15 cellular contexts compared by ENCODE assay signal in genomic region chr5:10655041-10655685, GRCh38.
DNase-seq lines count a peak whose midpoint lies in the region; ATAC-seq, FAIRE-seq and TF ChIP-seq lines count a peak whose summit lies in the region.
"Had no signal": no experiment of that assay in that cellular context is flagged by ENCODE, and none has a peak within 500 bp of the region (broad histone marks: within the 10 kb centered on the region; RNA-seq: fewer than 3 reads in every experiment).

No MANE protein-coding gene starts in this region.

- H3K27ac ChIP-seq in RWPE2 (ENCODE audit: poor library complexity, severe bottlenecking) = peak overlapping the region; percentile 35
- H3K27ac ChIP-seq: HL-60 had no signal

- peaks cover 0 to 2% (median 1%) of the 10 kb centered on the region in 3 donors for H3K27me3 Mint-ChIP-seq in immature natural killer cell (ENCODE audit: low read depth in 3 of 3)

- TF ChIP-seq POLR2A in GM12892 (IDR thresholded peaks at IDR 0.05; ENCODE audit: low read depth, low read length) = no peak

- DNase-seq in NCI-H1417 (lab: John Stamatoyannopoulos, UW) (peak in 2 of 3 experiments; percentile 16 to 67), NCI-H1417 treated with DMSO at 0.1 percent for 48 hours (lab: John Stamatoyannopoulos, UW) (no peak), RWPE2 (ENCODE audit: low spot score) (peak; percentile 80), renal cortical epithelial cell (ENCODE audit: low read depth) (peak; percentile 58), immature natural killer cell (no peak), GM12892 (ENCODE audit: insufficient read length) (no peak)
- DNase-seq: stimulated activated CD4-positive, alpha-beta T cell treated with anti-CD3 and anti-CD28 coated beads, Interleukin-1b, Interleukin-23, amount 100 ng/mL, for 48 hours; stimulated activated naive CD4-positive, alpha-beta T cell treated with Interleukin-2 at 50 U/mL for 16 hours; T-helper 9 cell had no signal

- H3K36me3 Mint-ChIP-seq in immature natural killer cell = no peaks in the 10 kb centered on the region

- no peaks in the 10 kb centered on the region for H3K9me3 ChIP-seq in RWPE2 (ENCODE audit: severe bottlenecking)

- no peaks in the 10 kb centered on the region for H3K9me3 Mint-ChIP-seq in immature natural killer cell

- H3K36me3 ChIP-seq in RWPE2 (ENCODE audit: low read depth) = 0 out of 2 replicates have a peak, but pooled peaks cover 3% of the 10 kb centered on the region

- no peak overlapping the region for H3K4me3 ChIP-seq in RWPE2 (ENCODE audit: severe bottlenecking)

- no peaks in the 10 kb centered on the region for H3K27me3 ChIP-seq in RWPE2 (ENCODE audit: insufficient read depth, poor library complexity, severe bottlenecking)

- no peaks in the 10 kb centered on the region for H3K4me1 Mint-ChIP-seq in immature natural killer cell
- H3K4me1 Mint-ChIP-seq: endodermal cell had no signal

- peak; percentile 94 for ATAC-seq in HG02798 (IDR thresholded peaks at IDR 0.05; ENCODE audit: poor library complexity, unreplicated experiment)
- peak; percentile 53; the same call in 2 of the 3 replicates for ATAC-seq in RWPE2 (ENCODE audit: low read depth)
- no peak for ATAC-seq in GM18868 (IDR thresholded peaks at IDR 0.05; ENCODE audit: unreplicated experiment)
- ATAC-seq: HCT116 had no signal

- no peaks in the 10 kb centered on the region for H3K4me1 ChIP-seq in RWPE2 (ENCODE audit: insufficient read depth, poor library complexity, severe bottlenecking)

- no peak for TF ChIP-seq CTCF in RWPE2 (IDR thresholded peaks at IDR 0.05; ENCODE audit: poor library complexity, severe bottlenecking)

- no peak overlapping the region for H3K27ac Mint-ChIP-seq in immature natural killer cell
- H3K27ac Mint-ChIP-seq: endodermal cell had no signal

- no peak overlapping the region for H3K4me3 Mint-ChIP-seq in immature natural killer cell
- H3K4me3 Mint-ChIP-seq: endodermal cell had no signal

- FAIRE-seq in GM12892 (lab: Jason Lieb, UNC) = no peak
- FAIRE-seq: A204.1 had no signal

Comparison
In these comparisons a context has a peak if more than half of its experiments do, and no peak if none do; other contexts are left out.
1. DNase-seq: peak in NCI-H1417 (2 of 3), RWPE2 (single experiment) and renal cortical epithelial cell (single experiment); none in NCI-H1417 treated with DMSO at 0.1 percent for 48 hours (single experiment), immature natural killer cell (0 of 3) and GM12892 (single experiment).